Comparison of ENCODE assay signal across 1 cellular context in genomic region chr20:62143118-62143975, GRCh38.
TF ChIP-seq lines count a peak whose summit lies in the region.

Gene PSMA7, minus strand, starts transcription at chr20:62143394. Its CDS starts 91 bp downstream, at chr20:62143303.
Gene SS18L1, plus strand, starts transcription at chr20:62143769. Its CDS starts 52 bp downstream, at chr20:62143821.

TF ChIP-seq in K562, 482 proteins besides CTCF, POLR2A, EP300 and RAD21 (continued from another document and continues in another):
- TF ChIP-seq ZNF277 (CRISPR knock-in tag; IDR thresholded peaks at IDR 0.05; ENCODE audit: borderline replicate concordance) (no peak), UBTF (IDR thresholded peaks at IDR 0.05; ENCODE audit: borderline replicate concordance in 1 of 2, low read depth in 2 of 2, low read length in 2 of 2) (0 out of 4 replicates have a peak, but pooled peaks of 1 of the 2 experiments have one; percentile 14), ZNF75A (CRISPR knock-in tag; IDR thresholded peaks at IDR 0.05) (no peak), SIN3B (IDR thresholded peaks at IDR 0.05; ENCODE audit: low read depth) (peak; percentile 37; the same call in 1 of the 2 replicates), ILK (tag; IDR thresholded peaks at IDR 0.05; ENCODE audit: borderline replicate concordance, low read depth) (no peak), ZC3H4 (CRISPR knock-in tag; IDR thresholded peaks at IDR 0.05; ENCODE audit: borderline replicate concordance) (no peak), YY1 (IDR thresholded peaks at IDR 0.05; ENCODE audit: borderline replicate concordance in 1 of 3, control insufficient read depth in 1 of 3, extremely low read depth in 1 of 3, insufficient read depth in 3 of 3, insufficient read length in 1 of 3, insufficient replicate concordance in 2 of 3, low read depth in 1 of 3, low read length in 2 of 3) (peak in 2 of 3 experiments; percentile 58 to 67), NFIC (IDR thresholded peaks at IDR 0.05) (peak; percentile 38; the same call in 1 of the 2 replicates), ZBTB7A (IDR thresholded peaks at IDR 0.05; ENCODE audit: borderline replicate concordance, control insufficient read depth, low read depth, low read length) (0 out of 2 replicates have a peak, but pooled peaks have one; percentile 5), L3MBTL2 (IDR thresholded peaks at IDR 0.05) (peak; percentile 56), MTA3 (IDR thresholded peaks at IDR 0.05; ENCODE audit: borderline replicate concordance) (peak; percentile 57; the same call in 1 of the 2 replicates), TARDBP (IDR thresholded peaks at IDR 0.05) (0 out of 2 replicates have a peak, but pooled peaks have one; percentile 35), PTRF (tag; IDR thresholded peaks at IDR 0.05) (no peak), GATAD2B (IDR thresholded peaks at IDR 0.05; ENCODE audit: borderline replicate concordance) (peak; percentile 3; the same call in 1 of the 2 replicates), CHCHD3 (CRISPR knock-in tag; IDR thresholded peaks at IDR 0.05) (no peak), RBBP5 (IDR thresholded peaks at IDR 0.05; ENCODE audit: borderline replicate concordance, insufficient read depth, low read length, poor library complexity, severe bottlenecking) (peak; percentile 68), ATF7 (IDR thresholded peaks at IDR 0.05) (peak; percentile 91; the same call in 1 of the 2 replicates), FIP1L1 (IDR thresholded peaks at IDR 0.05; ENCODE audit: low read depth, low read length, poor library complexity, severe bottlenecking) (no peak), MEF2A (IDR thresholded peaks at IDR 0.05; ENCODE audit: control insufficient read depth, low read depth, low read length) (no peak), NFE2 (IDR thresholded peaks at IDR 0.05; ENCODE audit: low read depth) (peak; percentile 76), TCF7L2 (IDR thresholded peaks at IDR 0.05; ENCODE audit: low read depth, low read length) (peak; percentile 72), JUND (IDR thresholded peaks at IDR 0.05; ENCODE audit: borderline replicate concordance, low read depth, low read length) (no peak; the same call in 1 of the 2 replicates), JUND (tag; IDR thresholded peaks at IDR 0.05; ENCODE audit: borderline replicate concordance, low read depth, low read length) (no peak), SMARCC2 (IDR thresholded peaks at IDR 0.05; ENCODE audit: low read depth) (no peak), TFAP4 (CRISPR knock-in tag; IDR thresholded peaks at IDR 0.05; ENCODE audit: borderline replicate concordance) (0 out of 2 replicates have a peak, but pooled peaks have one; percentile 14), NCOA6 (IDR thresholded peaks at IDR 0.05) (peak; percentile 53), CTBP1 (IDR thresholded peaks at IDR 0.05; ENCODE audit: borderline replicate concordance) (peak; percentile 99), HMGN3 (IDR thresholded peaks at IDR 0.05; ENCODE audit: borderline replicate concordance, extremely low read depth, insufficient read length, low read depth, low read length) (peak; percentile 75), ZFP1 (CRISPR knock-in tag; IDR thresholded peaks at IDR 0.05) (no peak), PHF8 (IDR thresholded peaks at IDR 0.05; ENCODE audit: borderline replicate concordance, low read length) (peak; percentile 88; the same call in 1 of the 2 replicates), ZNF740 (CRISPR knock-in tag; IDR thresholded peaks at IDR 0.05) (0 out of 2 replicates have a peak, but pooled peaks have one; percentile 57), ZNF740 (tag; IDR thresholded peaks at IDR 0.05) (peak in 1 of 2 experiments; percentile 91; a peak in 2 of 4 replicates), MITF (IDR thresholded peaks at IDR 0.05) (no peak), ATF1 (CRISPR knock-in tag; IDR thresholded peaks at IDR 0.05) (peak; percentile 34; the same call in 1 of the 2 replicates), ATF1 (tag; IDR thresholded peaks at IDR 0.05) (0 out of 2 replicates have a peak, but pooled peaks have one; percentile 13), ZNF324 (CRISPR knock-in tag; IDR thresholded peaks at IDR 0.05) (no peak), NBN (IDR thresholded peaks at IDR 0.05; ENCODE audit: low read depth) (no peak), PPARD (CRISPR knock-in tag; IDR thresholded peaks at IDR 0.05) (no peak), SMAD4 (CRISPR knock-in tag; conservative IDR thresholded peaks at IDR 0.05) (peak; percentile 83), ZBTB43 (CRISPR knock-in tag; IDR thresholded peaks at IDR 0.05) (no peak), PRDM10 (IDR thresholded peaks at IDR 0.05; ENCODE audit: partially characterized antibody) (peak; percentile 95), ZNF436 (CRISPR knock-in tag; IDR thresholded peaks at IDR 0.05) (no peak), CTCFL (IDR thresholded peaks at IDR 0.05; ENCODE audit: borderline replicate concordance, insufficient read depth, low read depth, low read length, poor library complexity, severe bottlenecking) (peak; percentile 8), CBFA2T3 (IDR thresholded peaks at IDR 0.05) (no peak), HLTF (IDR thresholded peaks at IDR 0.05) (no peak), HNRNPLL (IDR thresholded peaks at IDR 0.05; ENCODE audit: low read depth, low read length, poor library complexity, severe bottlenecking) (peak; percentile 75), KDM5B (IDR thresholded peaks at IDR 0.05; ENCODE audit: insufficient replicate concordance, low read depth, low read length) (peak; percentile 40), SIN3A (IDR thresholded peaks at IDR 0.05; ENCODE audit: borderline replicate concordance in 2 of 2, control insufficient read depth in 1 of 2, low read depth in 2 of 2, low read length in 2 of 2) (peak in 1 of 2 experiments; percentile 46; a peak in 2 of 4 replicates), TCF15 (CRISPR knock-in tag; IDR thresholded peaks at IDR 0.05) (no peak), CGGBP1 (CRISPR knock-in tag; IDR thresholded peaks at IDR 0.05) (no peak), ZNF696 (CRISPR knock-in tag; conservative IDR thresholded peaks at IDR 0.05) (no peak), CCNT2 (IDR thresholded peaks at IDR 0.05; ENCODE audit: borderline replicate concordance, extremely low read depth, insufficient read length, low read depth, low read length) (peak; percentile 72), RBM22 (IDR thresholded peaks at IDR 0.05; ENCODE audit: low read depth, low read length, poor library complexity, severe bottlenecking) (peak; percentile 23)
